In the genomic region with DNA sequence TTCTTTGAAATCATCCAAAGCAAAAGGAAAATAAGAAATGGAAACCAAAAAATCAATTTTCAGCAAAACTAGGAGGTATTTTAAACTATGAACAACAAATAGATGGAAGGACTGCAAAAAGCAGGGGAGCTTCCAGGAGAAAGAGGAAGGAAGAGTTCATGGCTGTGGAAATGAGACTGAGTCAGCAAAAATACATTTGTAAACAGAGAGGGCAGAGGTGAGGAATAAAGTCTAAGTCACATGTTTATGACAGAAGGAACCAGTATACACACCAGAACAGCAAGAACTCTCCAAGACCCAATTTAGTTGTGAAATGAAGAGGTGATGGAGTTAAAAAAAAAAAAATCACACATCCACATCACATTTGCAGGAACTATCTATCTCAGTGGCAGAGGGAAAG, we compare ENCODE assay signal across 2 cellular contexts.
TF ChIP-seq lines count a peak whose summit lies in the region.

No MANE protein-coding gene starts in this region.

TF ChIP-seq in K562, 482 proteins besides CTCF, POLR2A, EP300 and RAD21 (continued from another document and continues in another):
- TF ChIP-seq ARID3A (IDR thresholded peaks at IDR 0.05; ENCODE audit: borderline replicate concordance, low read depth, low read length) (no peak), IRF9 (tag; IDR thresholded peaks at IDR 0.05) (no peak), C11orf30 (IDR thresholded peaks at IDR 0.05; ENCODE audit: low read depth) (peak; percentile 97), SMAD3 (CRISPR knock-in tag; conservative IDR thresholded peaks at IDR 0.05) (no peak), ZNF79 (CRISPR knock-in tag; IDR thresholded peaks at IDR 0.05; ENCODE audit: low read depth) (no peak), CC2D1A (IDR thresholded peaks at IDR 0.05) (no peak), ETS1 (conservative IDR thresholded peaks at IDR 0.05; ENCODE audit: control insufficient read depth, low read depth, low read length) (no peak), BACH1 (tag; IDR thresholded peaks at IDR 0.05) (peak; percentile 74; the same call in 1 of the 2 replicates), NR2C2 (CRISPR knock-in tag; IDR thresholded peaks at IDR 0.05) (no peak), NR2C2 (tag; IDR thresholded peaks at IDR 0.05) (peak; percentile 59), MAFG (tag; conservative IDR thresholded peaks at IDR 0.05) (peak; percentile 94), KLF1 (tag; IDR thresholded peaks at IDR 0.05) (no peak), ZNF316 (IDR thresholded peaks at IDR 0.05) (peak; percentile 98), MAFK (IDR thresholded peaks at IDR 0.05; ENCODE audit: low read length) (peak; percentile 96), ZNF696 (CRISPR knock-in tag; conservative IDR thresholded peaks at IDR 0.05) (no peak), POLR2G (IDR thresholded peaks at IDR 0.05; ENCODE audit: low read depth, low read length) (no peak), NCOA1 (IDR thresholded peaks at IDR 0.05; ENCODE audit: low read depth) (no peak), LCOR (CRISPR knock-in tag; IDR thresholded peaks at IDR 0.05) (no peak), BRD9 (IDR thresholded peaks at IDR 0.05; ENCODE audit: low read depth, partially characterized antibody) (no peak), SMAD4 (CRISPR knock-in tag; conservative IDR thresholded peaks at IDR 0.05) (no peak), ASH1L (IDR thresholded peaks at IDR 0.05; ENCODE audit: borderline replicate concordance, low read depth, partially characterized antibody) (no peak), HDGF (IDR thresholded peaks at IDR 0.05) (no peak), MAFF (IDR thresholded peaks at IDR 0.05; ENCODE audit: low read length) (peak; percentile 96), FOXK2 (conservative IDR thresholded peaks at IDR 0.05 in 1 of 2, IDR thresholded peaks at IDR 0.05 in 1 of 2; ENCODE audit: low read depth in 2 of 2) (peak; percentile 77 to 78)
- TF ChIP-seq, protein P1, sequence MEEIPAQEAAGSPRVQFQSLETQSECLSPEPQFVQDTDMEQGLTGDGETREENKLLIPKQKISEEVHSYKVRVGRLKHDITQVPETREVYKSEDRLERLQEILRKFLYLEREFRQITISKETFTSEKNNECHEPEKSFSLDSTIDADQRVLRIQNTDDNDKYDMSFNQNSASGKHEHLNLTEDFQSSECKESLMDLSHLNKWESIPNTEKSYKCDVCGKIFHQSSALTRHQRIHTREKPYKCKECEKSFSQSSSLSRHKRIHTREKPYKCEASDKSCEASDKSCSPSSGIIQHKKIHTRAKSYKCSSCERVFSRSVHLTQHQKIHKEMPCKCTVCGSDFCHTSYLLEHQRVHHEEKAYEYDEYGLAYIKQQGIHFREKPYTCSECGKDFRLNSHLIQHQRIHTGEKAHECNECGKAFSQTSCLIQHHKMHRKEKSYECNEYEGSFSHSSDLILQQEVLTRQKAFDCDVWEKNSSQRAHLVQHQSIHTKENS (CRISPR knock-in tag; IDR thresholded peaks at IDR 0.05) = no peak
- TF ChIP-seq, protein P2, sequence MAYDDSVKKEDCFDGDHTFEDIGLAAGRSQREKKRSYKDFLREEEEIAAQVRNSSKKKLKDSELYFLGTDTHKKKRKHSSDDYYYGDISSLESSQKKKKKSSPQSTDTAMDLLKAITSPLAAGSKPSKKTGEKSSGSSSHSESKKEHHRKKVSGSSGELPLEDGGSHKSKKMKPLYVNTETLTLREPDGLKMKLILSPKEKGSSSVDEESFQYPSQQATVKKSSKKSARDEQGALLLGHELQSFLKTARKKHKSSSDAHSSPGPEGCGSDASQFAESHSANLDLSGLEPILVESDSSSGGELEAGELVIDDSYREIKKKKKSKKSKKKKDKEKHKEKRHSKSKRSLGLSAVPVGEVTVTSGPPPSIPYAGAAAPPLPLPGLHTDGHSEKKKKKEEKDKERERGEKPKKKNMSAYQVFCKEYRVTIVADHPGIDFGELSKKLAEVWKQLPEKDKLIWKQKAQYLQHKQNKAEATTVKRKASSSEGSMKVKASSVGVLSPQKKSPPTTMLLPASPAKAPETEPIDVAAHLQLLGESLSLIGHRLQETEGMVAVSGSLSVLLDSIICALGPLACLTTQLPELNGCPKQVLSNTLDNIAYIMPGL (CRISPR knock-in tag; IDR thresholded peaks at IDR 0.05) = no peak
- TF ChIP-seq, protein P3, sequence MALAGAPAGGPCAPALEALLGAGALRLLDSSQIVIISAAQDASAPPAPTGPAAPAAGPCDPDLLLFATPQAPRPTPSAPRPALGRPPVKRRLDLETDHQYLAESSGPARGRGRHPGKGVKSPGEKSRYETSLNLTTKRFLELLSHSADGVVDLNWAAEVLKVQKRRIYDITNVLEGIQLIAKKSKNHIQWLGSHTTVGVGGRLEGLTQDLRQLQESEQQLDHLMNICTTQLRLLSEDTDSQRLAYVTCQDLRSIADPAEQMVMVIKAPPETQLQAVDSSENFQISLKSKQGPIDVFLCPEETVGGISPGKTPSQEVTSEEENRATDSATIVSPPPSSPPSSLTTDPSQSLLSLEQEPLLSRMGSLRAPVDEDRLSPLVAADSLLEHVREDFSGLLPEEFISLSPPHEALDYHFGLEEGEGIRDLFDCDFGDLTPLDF (CRISPR knock-in tag; IDR thresholded peaks at IDR 0.05) = no peak

TF ChIP-seq in SK-N-SH, 30 proteins besides CTCF, POLR2A, EP300 and RAD21 (continued from another document):
- TF ChIP-seq USF2 (IDR thresholded peaks at IDR 0.05; ENCODE audit: borderline replicate concordance, low read depth, low read length) (no peak), YY1 (IDR thresholded peaks at IDR 0.05; ENCODE audit: low read depth) (no peak), POLR2AphosphoS5 (IDR thresholded peaks at IDR 0.05; ENCODE audit: low read depth, low read length) (no peak), MXI1 (IDR thresholded peaks at IDR 0.05; ENCODE audit: low read depth, low read length) (no peak), FOXM1 (IDR thresholded peaks at IDR 0.05; ENCODE audit: low read depth) (no peak), TCF12 (IDR thresholded peaks at IDR 0.05) (no peak), FOSL2 (IDR thresholded peaks at IDR 0.05; ENCODE audit: borderline replicate concordance, low read depth) (no peak), TAF1 (IDR thresholded peaks at IDR 0.05; ENCODE audit: borderline replicate concordance, low read depth, low read length) (no peak), NFIC (IDR thresholded peaks at IDR 0.05; ENCODE audit: borderline replicate concordance) (no peak), MAX (IDR thresholded peaks at IDR 0.05; ENCODE audit: low read depth) (no peak)
- TF ChIP-seq, protein P4, sequence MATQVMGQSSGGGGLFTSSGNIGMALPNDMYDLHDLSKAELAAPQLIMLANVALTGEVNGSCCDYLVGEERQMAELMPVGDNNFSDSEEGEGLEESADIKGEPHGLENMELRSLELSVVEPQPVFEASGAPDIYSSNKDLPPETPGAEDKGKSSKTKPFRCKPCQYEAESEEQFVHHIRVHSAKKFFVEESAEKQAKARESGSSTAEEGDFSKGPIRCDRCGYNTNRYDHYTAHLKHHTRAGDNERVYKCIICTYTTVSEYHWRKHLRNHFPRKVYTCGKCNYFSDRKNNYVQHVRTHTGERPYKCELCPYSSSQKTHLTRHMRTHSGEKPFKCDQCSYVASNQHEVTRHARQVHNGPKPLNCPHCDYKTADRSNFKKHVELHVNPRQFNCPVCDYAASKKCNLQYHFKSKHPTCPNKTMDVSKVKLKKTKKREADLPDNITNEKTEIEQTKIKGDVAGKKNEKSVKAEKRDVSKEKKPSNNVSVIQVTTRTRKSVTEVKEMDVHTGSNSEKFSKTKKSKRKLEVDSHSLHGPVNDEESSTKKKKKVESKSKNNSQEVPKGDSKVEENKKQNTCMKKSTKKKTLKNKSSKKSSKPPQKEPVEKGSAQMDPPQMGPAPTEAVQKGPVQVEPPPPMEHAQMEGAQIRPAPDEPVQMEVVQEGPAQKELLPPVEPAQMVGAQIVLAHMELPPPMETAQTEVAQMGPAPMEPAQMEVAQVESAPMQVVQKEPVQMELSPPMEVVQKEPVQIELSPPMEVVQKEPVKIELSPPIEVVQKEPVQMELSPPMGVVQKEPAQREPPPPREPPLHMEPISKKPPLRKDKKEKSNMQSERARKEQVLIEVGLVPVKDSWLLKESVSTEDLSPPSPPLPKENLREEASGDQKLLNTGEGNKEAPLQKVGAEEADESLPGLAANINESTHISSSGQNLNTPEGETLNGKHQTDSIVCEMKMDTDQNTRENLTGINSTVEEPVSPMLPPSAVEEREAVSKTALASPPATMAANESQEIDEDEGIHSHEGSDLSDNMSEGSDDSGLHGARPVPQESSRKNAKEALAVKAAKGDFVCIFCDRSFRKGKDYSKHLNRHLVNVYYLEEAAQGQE (IDR thresholded peaks at IDR 0.05; ENCODE audit: low read depth, low read length) = no peak
